Comparison of ENCODE assay signal across 15 cellular contexts in the genomic region with DNA sequence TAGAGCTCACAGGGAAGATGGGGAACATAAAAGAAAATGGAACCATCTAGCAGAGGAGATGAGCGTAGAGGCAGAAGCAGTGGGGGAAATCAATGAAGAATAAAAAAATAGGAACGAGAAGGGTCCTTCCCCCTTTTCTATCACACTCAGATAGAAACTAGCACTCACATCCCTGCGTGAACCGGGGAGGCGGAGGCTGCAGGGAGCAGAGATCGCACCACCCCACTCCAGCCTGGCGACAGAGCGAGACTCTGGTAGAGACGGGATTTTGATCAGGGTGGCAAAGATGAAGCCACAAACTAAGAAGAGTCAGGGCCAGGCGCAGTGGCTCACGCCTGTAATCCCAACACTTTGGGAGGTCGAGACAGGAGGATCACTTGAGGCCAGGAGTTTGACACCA.
A peak's percentile ranks its signal among the peaks of the same experiment; 100 is the strongest.
DNase-seq lines count a peak whose midpoint lies in the region; ATAC-seq and TF ChIP-seq lines count a peak whose summit lies in the region.
"Had no signal": no experiment of that assay in that cellular context is flagged by ENCODE, and none has a peak within 500 bp of the region (broad histone marks: within the 10 kb centered on the region; RNA-seq: fewer than 3 reads in every experiment).

No MANE protein-coding gene starts in this region.

- 0 out of 2 replicates have a peak overlapping the region, but pooled peaks have one; percentile 13 for H3K4me3 ChIP-seq in GM06990 (replicated peaks; ENCODE audit: low read depth, low read length)
- H3K4me3 ChIP-seq in OCI-LY1 (ENCODE audit: low read depth, low read length, poor library complexity, severe bottlenecking): no peak overlapping the region
- H3K4me3 ChIP-seq: A549 had no signal

- DNase-seq in GM06990 (ENCODE audit: extremely low read depth, insufficient read length): peak; percentile 68
- DNase-seq in DMS 273 (lab: John Stamatoyannopoulos, UW; ENCODE audit: unreplicated experiment): no peak
- DNase-seq in SHP77 treated with DMSO at 0.1 percent for 48 hours (lab: John Stamatoyannopoulos, UW): no peak
- DNase-seq in activated CD4-positive, alpha-beta T cell treated with anti-CD3 and anti-CD28 coated beads for 1 hour: no peak
- DNase-seq: GF-D8, KBM-7, kidney glomerular epithelial cell, NCI-H1436 treated with DMSO at 0.1 percent for 48 hours, T-helper 9 cell had no signal

- no peaks in the 10 kb centered on the region for H3K79me2 ChIP-seq in OCI-LY1 (ENCODE audit: insufficient read depth, low read length)

- H3K9ac ChIP-seq in OCI-LY1 (ENCODE audit: low read length): peak overlapping the region; percentile 12; the same call in 1 of the 2 replicates

- H3K4me2 ChIP-seq in OCI-LY1 (ENCODE audit: low read length): peak overlapping the region; percentile 34; the same call in 1 of the 2 replicates
- H3K4me2 ChIP-seq: A549 had no signal

- no peaks in the 10 kb centered on the region for H3K27me3 ChIP-seq in GM06990 (replicated peaks; ENCODE audit: control insufficient read depth, insufficient read depth, low read length)
- H3K27me3 ChIP-seq in OCI-LY1 (ENCODE audit: insufficient read depth, low read length): no peaks in the 10 kb centered on the region

- no peaks in the 10 kb centered on the region for H3F3A ChIP-seq in OCI-LY1 (ENCODE audit: insufficient read depth, low read length)

- H4K20me1 ChIP-seq in OCI-LY1 (ENCODE audit: insufficient read depth, low read length): no peaks in the 10 kb centered on the region

- no peaks in the 10 kb centered on the region for H3K9me3 ChIP-seq in OCI-LY1 (ENCODE audit: low read length)
- H3K9me3 ChIP-seq: A549 had no signal

- H3K36me3 ChIP-seq in GM06990 (ENCODE audit: control insufficient read depth, insufficient read depth, low read length) (no peaks in the 10 kb centered on the region), OCI-LY1 (ENCODE audit: insufficient read depth, low read length) (peaks cover 8% of the 10 kb centered on the region; the same call in 1 of the 2 replicates)

- peak overlapping the region; percentile 99 for H3K27ac ChIP-seq in OCI-LY1 (ENCODE audit: low read depth, low read length, poor library complexity, severe bottlenecking)
- H3K27ac ChIP-seq: A549 had no signal

- no peak for TF ChIP-seq CTCF in GM06990 (IDR thresholded peaks at IDR 0.05; ENCODE audit: insufficient read depth, low read length, poor library complexity, severe bottlenecking)
- no peak for TF ChIP-seq CTCF in OCI-LY1 (IDR thresholded peaks at IDR 0.05; ENCODE audit: low read length)

- peaks cover 83% of the 10 kb centered on the region for H3K4me1 ChIP-seq in OCI-LY1 (ENCODE audit: insufficient read depth, low read length, severe bottlenecking)
- H3K4me1 ChIP-seq: A549 had no signal

- H3K9me2 ChIP-seq in OCI-LY1 (ENCODE audit: low read depth, low read length): no peaks in the 10 kb centered on the region

- no peak overlapping the region for H2AFZ ChIP-seq in OCI-LY1 (ENCODE audit: low read length)

- peak; percentile 40 for ATAC-seq in GM19395 (IDR thresholded peaks at IDR 0.05; ENCODE audit: unreplicated experiment)
- ATAC-seq in HG02938 (IDR thresholded peaks at IDR 0.05; ENCODE audit: unreplicated experiment): peak; percentile 5
- no peak for ATAC-seq in HG03039 (IDR thresholded peaks at IDR 0.05; ENCODE audit: unreplicated experiment)
- ATAC-seq: A549, Right ventricle myocardium inferior had no signal
